In the genomic region with DNA sequence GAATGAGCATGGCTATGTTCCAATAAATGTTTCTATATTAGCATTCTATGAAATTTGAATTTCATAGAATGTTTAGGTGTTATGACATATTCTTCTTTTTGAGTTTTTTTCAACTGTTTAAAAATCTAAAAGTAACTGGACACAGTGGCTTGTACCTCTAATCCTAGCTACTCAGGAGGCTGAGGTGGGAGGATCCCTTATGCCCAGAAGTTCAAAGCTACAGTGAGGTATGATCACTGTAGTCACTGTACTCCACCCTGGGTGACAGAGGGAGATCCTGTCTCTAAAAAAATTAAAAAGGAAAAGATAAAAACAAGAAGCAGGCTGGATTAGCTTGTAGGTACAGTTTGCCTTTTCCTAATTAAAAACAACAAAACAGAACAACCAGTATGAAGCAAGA, we compare ENCODE assay signal across 1 cellular context.
TF ChIP-seq lines count a peak whose summit lies in the region.

No MANE protein-coding gene starts in this region.

TF ChIP-seq in GM12878, 131 proteins besides CTCF, POLR2A, EP300 and RAD21:
- 0 out of 2 replicates have a peak, but pooled peaks have one; percentile 5 for TF ChIP-seq ATF2 (IDR thresholded peaks at IDR 0.05; ENCODE audit: low read length)
- TF ChIP-seq CREB1 (IDR thresholded peaks at IDR 0.05; ENCODE audit: low read depth), result no peak
